Comparison of ENCODE assay signal across 11 cellular contexts in the genomic region with DNA sequence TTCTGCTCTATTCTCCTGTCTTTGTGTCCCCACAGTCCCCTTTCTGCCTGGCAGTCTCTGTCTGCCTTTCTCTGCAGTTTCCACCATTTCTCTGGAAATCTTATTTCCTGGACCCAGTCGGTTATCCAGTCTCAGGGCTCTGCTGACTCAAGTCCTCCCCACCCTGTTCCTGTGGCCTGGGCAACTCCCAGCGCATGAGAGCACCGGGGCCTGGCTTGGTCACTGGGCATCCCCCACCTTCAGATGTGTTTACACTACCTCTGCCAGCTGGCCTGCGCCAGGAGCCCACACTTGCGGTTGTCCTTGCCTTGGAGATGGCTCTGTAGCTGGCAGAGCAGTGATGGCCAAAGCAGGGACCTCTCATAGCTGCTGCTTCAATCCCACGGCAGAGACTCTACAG. TPM values are rescaled to one million over a fixed set of nuclear protein-coding genes. Genes with fewer than 3 reads are reported as not detected.
DNase-seq lines count a peak whose midpoint lies in the region; ATAC-seq and TF ChIP-seq lines count a peak whose summit lies in the region.
"Had no signal": no experiment of that assay in that cellular context is flagged by ENCODE, and none has a peak within 500 bp of the region (broad histone marks: within the 10 kb centered on the region; RNA-seq: fewer than 3 reads in every experiment).

No MANE protein-coding gene starts in this region.

- no peak overlapping the region for H3K4me3 Mint-ChIP-seq in WTC11
- H3K4me3 Mint-ChIP-seq: neural crest cell had no signal

- H3K4me1 Mint-ChIP-seq in WTC11 = peaks cover 7% of the 10 kb centered on the region

- CTCF ChIA-PET in WTC11 (lab: Charles Lee) = interaction anchor here (0.8 to 8.3 kb wide), 6 partner anchors 21 to 60 kb away, joined by 3 to 154 read pairs (median 17); a partner anchor contains a TSS

- H3K4me1 ChIP-seq in spleen = peaks cover 10 to 72% (median 35%) of the 10 kb centered on the region in 6 donors

- 41 to 60% (median 48%) methylated on average over 6 of the region's 6 CpGs for WGBS in spleen, 5 donors

- intact Hi-C loops in spleen (cut with DNase I; ENCODE audit: low total_unique reads) = no loop called here

- H3K9me3 Mint-ChIP-seq in WTC11 = no peaks in the 10 kb centered on the region
- H3K9me3 Mint-ChIP-seq: neural crest cell had no signal

- peaks cover 12% of the 10 kb centered on the region for H3K27me3 Mint-ChIP-seq in WTC11 (ENCODE audit: low read depth)

- no peak for TF ChIP-seq CTCF in WTC11 (IDR thresholded peaks at IDR 0.05)
- no peak for TF ChIP-seq CTCF in spleen (IDR thresholded peaks at IDR 0.05 in 8 of 11, conservative IDR thresholded peaks at IDR 0.05 in 3 of 11)

- no peak overlapping the region for H3K4me3 ChIP-seq in spleen
- H3K4me3 ChIP-seq: adrenal gland had no signal

- H3K27me3 ChIP-seq in spleen (replicated peaks in 1 of 7) = peaks cover 0 to 48% (median 22%) of the 10 kb centered on the region in 7 donors

- POLR2A ChIA-PET in WTC11 (lab: Charles Lee) = no interaction called here

- ATAC-seq in WTC11 (no peak), GM21390 (IDR thresholded peaks at IDR 0.05; ENCODE audit: unreplicated experiment) (no peak)

- peak overlapping the region in 1 of 8 donors; percentile 43 for H3K27ac ChIP-seq in spleen
- H3K27ac ChIP-seq: adrenal gland had no signal

- H3K36me3 Mint-ChIP-seq in WTC11 = no peaks in the 10 kb centered on the region

- DNase-seq in HK-2 (ENCODE audit: unreplicated experiment) (peak; percentile 41), WTC11 (ENCODE audit: low spot score) (no peak), islet precursor cell (peak; percentile 53), spleen (peak; percentile 59), T-helper 1 cell (no peak), NCI-H2196 (lab: John Stamatoyannopoulos, UW; ENCODE audit: unreplicated experiment) (no peak)
- DNase-seq: activated CD8-positive, alpha-beta memory T cell treated with anti-CD3 and anti-CD28 coated beads for 24 hours; adrenal gland; stimulated activated naive CD4-positive, alpha-beta T cell treated with Interleukin-2 at 50 U/mL for 16 hours had no signal

- H3K9me3 ChIP-seq in spleen = no peaks in the 10 kb centered on the region
- H3K9me3 ChIP-seq: adrenal gland had no signal

- no peaks in the 10 kb centered on the region for H3K36me3 ChIP-seq in spleen
- H3K36me3 ChIP-seq: adrenal gland had no signal

- peak overlapping the region; percentile 54; the same call in 1 of the 2 replicates for H3K27ac Mint-ChIP-seq in WTC11

- no peak for TF ChIP-seq POLR2A in spleen (IDR thresholded peaks at IDR 0.05)

TF ChIP-seq in WTC11, 78 proteins besides CTCF, POLR2A, EP300 and RAD21:
- TF ChIP-seq, protein P1, sequence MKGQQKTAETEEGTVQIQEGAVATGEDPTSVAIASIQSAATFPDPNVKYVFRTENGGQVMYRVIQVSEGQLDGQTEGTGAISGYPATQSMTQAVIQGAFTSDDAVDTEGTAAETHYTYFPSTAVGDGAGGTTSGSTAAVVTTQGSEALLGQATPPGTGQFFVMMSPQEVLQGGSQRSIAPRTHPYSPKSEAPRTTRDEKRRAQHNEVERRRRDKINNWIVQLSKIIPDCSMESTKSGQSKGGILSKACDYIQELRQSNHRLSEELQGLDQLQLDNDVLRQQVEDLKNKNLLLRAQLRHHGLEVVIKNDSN (CRISPR knock-in tag; IDR thresholded peaks at IDR 0.05) = no peak
- TF ChIP-seq SOX15 (CRISPR knock-in tag; IDR thresholded peaks at IDR 0.05) (no peak), TEAD1 (CRISPR knock-in tag; IDR thresholded peaks at IDR 0.05) (no peak), ZNF416 (CRISPR knock-in tag; IDR thresholded peaks at IDR 0.05) (no peak), CBFB (CRISPR knock-in tag; IDR thresholded peaks at IDR 0.05; ENCODE audit: low read depth) (no peak)
- TF ChIP-seq, protein P2, sequence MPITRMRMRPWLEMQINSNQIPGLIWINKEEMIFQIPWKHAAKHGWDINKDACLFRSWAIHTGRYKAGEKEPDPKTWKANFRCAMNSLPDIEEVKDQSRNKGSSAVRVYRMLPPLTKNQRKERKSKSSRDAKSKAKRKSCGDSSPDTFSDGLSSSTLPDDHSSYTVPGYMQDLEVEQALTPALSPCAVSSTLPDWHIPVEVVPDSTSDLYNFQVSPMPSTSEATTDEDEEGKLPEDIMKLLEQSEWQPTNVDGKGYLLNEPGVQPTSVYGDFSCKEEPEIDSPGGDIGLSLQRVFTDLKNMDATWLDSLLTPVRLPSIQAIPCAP (CRISPR knock-in tag; IDR thresholded peaks at IDR 0.05) = no peak
- TF ChIP-seq, protein P3, sequence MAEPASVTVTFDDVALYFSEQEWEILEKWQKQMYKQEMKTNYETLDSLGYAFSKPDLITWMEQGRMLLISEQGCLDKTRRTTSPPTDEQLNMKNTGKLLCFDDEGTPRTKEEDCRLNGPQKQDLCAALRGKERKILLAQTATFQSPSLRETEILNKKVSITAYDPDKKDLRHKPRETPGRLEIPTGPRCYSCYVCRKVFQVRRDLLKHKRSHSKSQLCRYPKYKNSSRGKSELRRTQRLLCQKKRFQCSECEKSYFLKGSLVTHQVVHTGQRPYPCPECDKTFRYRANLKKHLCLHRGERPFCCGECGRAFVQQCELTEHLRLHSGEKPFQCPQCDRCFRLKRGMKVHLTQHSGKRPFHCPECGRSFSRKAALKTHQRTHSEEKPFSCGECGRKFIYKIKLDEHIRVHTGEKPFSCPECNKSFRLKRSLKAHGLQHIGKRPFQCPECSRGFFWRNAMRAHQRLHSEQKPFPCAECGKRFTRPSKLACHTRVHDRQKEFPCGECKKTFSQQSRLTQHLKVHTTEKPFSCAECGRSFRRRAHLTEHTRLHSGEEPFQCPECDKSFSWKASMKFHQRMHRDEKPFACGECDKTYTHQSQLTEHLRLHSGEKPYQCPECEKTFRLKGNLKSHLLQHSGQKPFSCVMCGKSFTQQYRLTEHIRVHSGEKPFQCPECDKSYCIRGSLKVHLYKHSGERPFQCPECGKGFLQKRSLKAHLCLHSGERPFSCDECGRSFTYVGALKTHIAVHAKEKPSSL (CRISPR knock-in tag; conservative IDR thresholded peaks at IDR 0.05) = no peak
- TF ChIP-seq, protein P4, sequence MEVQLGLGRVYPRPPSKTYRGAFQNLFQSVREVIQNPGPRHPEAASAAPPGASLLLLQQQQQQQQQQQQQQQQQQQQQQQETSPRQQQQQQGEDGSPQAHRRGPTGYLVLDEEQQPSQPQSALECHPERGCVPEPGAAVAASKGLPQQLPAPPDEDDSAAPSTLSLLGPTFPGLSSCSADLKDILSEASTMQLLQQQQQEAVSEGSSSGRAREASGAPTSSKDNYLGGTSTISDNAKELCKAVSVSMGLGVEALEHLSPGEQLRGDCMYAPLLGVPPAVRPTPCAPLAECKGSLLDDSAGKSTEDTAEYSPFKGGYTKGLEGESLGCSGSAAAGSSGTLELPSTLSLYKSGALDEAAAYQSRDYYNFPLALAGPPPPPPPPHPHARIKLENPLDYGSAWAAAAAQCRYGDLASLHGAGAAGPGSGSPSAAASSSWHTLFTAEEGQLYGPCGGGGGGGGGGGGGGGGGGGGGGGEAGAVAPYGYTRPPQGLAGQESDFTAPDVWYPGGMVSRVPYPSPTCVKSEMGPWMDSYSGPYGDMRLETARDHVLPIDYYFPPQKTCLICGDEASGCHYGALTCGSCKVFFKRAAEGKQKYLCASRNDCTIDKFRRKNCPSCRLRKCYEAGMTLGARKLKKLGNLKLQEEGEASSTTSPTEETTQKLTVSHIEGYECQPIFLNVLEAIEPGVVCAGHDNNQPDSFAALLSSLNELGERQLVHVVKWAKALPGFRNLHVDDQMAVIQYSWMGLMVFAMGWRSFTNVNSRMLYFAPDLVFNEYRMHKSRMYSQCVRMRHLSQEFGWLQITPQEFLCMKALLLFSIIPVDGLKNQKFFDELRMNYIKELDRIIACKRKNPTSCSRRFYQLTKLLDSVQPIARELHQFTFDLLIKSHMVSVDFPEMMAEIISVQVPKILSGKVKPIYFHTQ (CRISPR knock-in tag; IDR thresholded peaks at IDR 0.05) = no peak
- TF ChIP-seq, protein P5, sequence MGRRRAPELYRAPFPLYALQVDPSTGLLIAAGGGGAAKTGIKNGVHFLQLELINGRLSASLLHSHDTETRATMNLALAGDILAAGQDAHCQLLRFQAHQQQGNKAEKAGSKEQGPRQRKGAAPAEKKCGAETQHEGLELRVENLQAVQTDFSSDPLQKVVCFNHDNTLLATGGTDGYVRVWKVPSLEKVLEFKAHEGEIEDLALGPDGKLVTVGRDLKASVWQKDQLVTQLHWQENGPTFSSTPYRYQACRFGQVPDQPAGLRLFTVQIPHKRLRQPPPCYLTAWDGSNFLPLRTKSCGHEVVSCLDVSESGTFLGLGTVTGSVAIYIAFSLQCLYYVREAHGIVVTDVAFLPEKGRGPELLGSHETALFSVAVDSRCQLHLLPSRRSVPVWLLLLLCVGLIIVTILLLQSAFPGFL (CRISPR knock-in tag; IDR thresholded peaks at IDR 0.05; ENCODE audit: borderline replicate concordance) = no peak

RNA-seq across cellular contexts. Expression of a gene that starts 17.2 kb away (rescaled TPM):
- 0.87 to 1.9 TPM (median 1.1 TPM) in 3 replicates for total RNA-seq in WTC11 (2021)
- total RNA-seq in spleen = under 1 TPM in 2 of 7 donors, not detected in 5; 0.07 to 0.43 TPM
- under 1 TPM in 1 of 3 donors, not detected in 2; 0.03 TPM for polyA plus RNA-seq in spleen
- total RNA-seq: adrenal gland, neural crest cell had no signal
- polyA plus RNA-seq: adrenal gland had no signal

RNA-seq across cellular contexts. Expression of a gene that starts 19.2 kb away (rescaled TPM):
- total RNA-seq in WTC11 (2021) = 0.22 to 0.87 TPM (median 0.73 TPM) in 3 replicates
- total RNA-seq in spleen = 1 to 10 TPM in 5 of 7 donors, under 1 TPM in 2; 0.13 to 6.2 (median 2.8) TPM
- 1 to 10 TPM; 1.0 to 7.8 (median 2.7) TPM for polyA plus RNA-seq in spleen
- total RNA-seq: neural crest cell had no signal

Comparison
In these comparisons a context has a peak if more than half of its experiments do, and no peak if none do; other contexts are left out.
1. DNase-seq: peak in HK-2 (single experiment), islet precursor cell (single experiment) and spleen (single experiment); none in WTC11 (single experiment), T-helper 1 cell (0 of 5) and NCI-H2196 (single experiment).